ENCODE assay signal across 9 cellular contexts in genomic region chrX:130118396-130118795, GRCh38. TPM values are rescaled to one million over a fixed set of nuclear protein-coding genes. Genes with fewer than 3 reads are reported as not detected.
DNase-seq lines count a peak whose midpoint lies in the region; ATAC-seq and TF ChIP-seq lines count a peak whose summit lies in the region.
"Had no signal": no experiment of that assay in that cellular context is flagged by ENCODE, and none has a peak within 500 bp of the region (broad histone marks: within the 10 kb centered on the region; RNA-seq: fewer than 3 reads in every experiment).

No MANE protein-coding gene starts in this region.

- TF ChIP-seq POLR2A in ovary (IDR thresholded peaks at IDR 0.05) = no peak
- TF ChIP-seq POLR2A in body of pancreas (IDR thresholded peaks at IDR 0.05) = no peak

- no peak overlapping the region for H3K27ac ChIP-seq in Karpas-422 (ENCODE audit: low read length)
- peak overlapping the region in 1 of 2 donors; percentile 68 for H3K27ac ChIP-seq in ovary
- H3K27ac ChIP-seq in colonic mucosa = no peak overlapping the region
- H3K27ac ChIP-seq in body of pancreas = no peak overlapping the region

- H3K27ac Mint-ChIP-seq in Calu3 (ENCODE audit: unreplicated experiment) (peak overlapping the region; percentile 50), progenitor cell of endocrine pancreas (no peak overlapping the region)

- H3K27me3 Mint-ChIP-seq in Calu3 (ENCODE audit: unreplicated experiment) (no peaks in the 10 kb centered on the region), progenitor cell of endocrine pancreas (peaks cover 31% of the 10 kb centered on the region)

- intact Hi-C loops in Calu3 (cut with micrococcal nuclease; ENCODE audit: unreplicated experiment) (no loop called here), ovary (cut with DNase I) (no loop called here), colonic mucosa (cut with DNase I) (loop anchor here (5.0 kb wide), 1 partner anchor 36 kb away; no protein-coding TSS in a partner anchor), body of pancreas (cut with DNase I) (no loop called here)

- H3K36me3 Mint-ChIP-seq in Calu3 (ENCODE audit: insufficient read depth, unreplicated experiment) = peaks cover 15% of the 10 kb centered on the region
- peaks cover 2% of the 10 kb centered on the region for H3K36me3 Mint-ChIP-seq in progenitor cell of endocrine pancreas (ENCODE audit: insufficient read depth)
- H3K36me3 Mint-ChIP-seq: naive B cell had no signal

- ATAC-seq in HG02610 (IDR thresholded peaks at IDR 0.05; ENCODE audit: unreplicated experiment) (no peak), body of pancreas (no peak)

- DNase-seq in Calu3 (peak; percentile 40), Karpas-422 (peak; percentile 47), cardiac fibroblast (ENCODE audit: low read depth in 2 of 2) (peak; percentile 83 to 90), ovary (peak in 4 of 5 donors; percentile 54 to 68 (median 62)), colonic mucosa (no peak), progenitor cell of endocrine pancreas (ENCODE audit: low spot score, unreplicated experiment) (no peak), body of pancreas (no peak)
- DNase-seq: naive B cell had no signal

- H3K36me3 ChIP-seq in Karpas-422 (ENCODE audit: insufficient read depth, low read length) (no peaks in the 10 kb centered on the region), ovary (no peaks in the 10 kb centered on the region), colonic mucosa (no peaks in the 10 kb centered on the region), body of pancreas (replicated peaks in 1 of 2; ENCODE audit: insufficient read depth in 1 of 2, low read depth in 2 of 2) (no peaks in the 10 kb centered on the region)

- H3K27me3 ChIP-seq in Karpas-422 (ENCODE audit: low read length) = no peaks in the 10 kb centered on the region
- no peaks in the 10 kb centered on the region for H3K27me3 ChIP-seq in ovary
- H3K27me3 ChIP-seq in colonic mucosa = no peaks in the 10 kb centered on the region
- no peaks in the 10 kb centered on the region for H3K27me3 ChIP-seq in body of pancreas

- peak overlapping the region; percentile 39; the same call in 1 of the 2 replicates for H2AFZ ChIP-seq in Karpas-422 (ENCODE audit: low read length)

- H3K9me3 ChIP-seq in Karpas-422 (ENCODE audit: low read length) (no peaks in the 10 kb centered on the region), ovary (no peaks in the 10 kb centered on the region), colonic mucosa (no peaks in the 10 kb centered on the region), body of pancreas (no peaks in the 10 kb centered on the region)

- peak overlapping the region; percentile 37 for H3K4me2 ChIP-seq in Karpas-422 (ENCODE audit: low read depth, low read length, poor library complexity, severe bottlenecking)

- no peak for TF ChIP-seq EP300 in ovary (IDR thresholded peaks at IDR 0.05)

- no peaks in the 10 kb centered on the region for H3K9me2 ChIP-seq in Karpas-422 (replicated peaks; ENCODE audit: insufficient read depth, low read length)

- peak overlapping the region; percentile 8; the same call in 1 of the 2 replicates for H3K9ac ChIP-seq in Karpas-422 (ENCODE audit: low read length)
- H3K9ac ChIP-seq in colonic mucosa (ENCODE audit: low read depth in 2 of 2, low read length in 2 of 2) = no peak overlapping the region

- H3K4me1 Mint-ChIP-seq in Calu3 (ENCODE audit: low read depth, unreplicated experiment) = peaks cover 31% of the 10 kb centered on the region
- H3K4me1 Mint-ChIP-seq in progenitor cell of endocrine pancreas (ENCODE audit: low read depth) = peaks cover 6% of the 10 kb centered on the region

- no peaks in the 10 kb centered on the region for H4K20me1 ChIP-seq in Karpas-422 (ENCODE audit: insufficient read depth, low read depth, low read length)

- 26 to 51% (median 33%) methylated on average over 5 of the region's 5 CpGs for whole genome bisulfite sequencing in ovary, 3 donors
- 38 to 60% methylated on average over 3 to 5 of the region's 5 CpGs for WGBS in body of pancreas, 2 donors

- peaks cover 36% of the 10 kb centered on the region for H3K4me1 ChIP-seq in Karpas-422 (ENCODE audit: low read length)
- H3K4me1 ChIP-seq in ovary (ENCODE audit: insufficient read depth) = peaks cover 6% of the 10 kb centered on the region
- H3K4me1 ChIP-seq in colonic mucosa = no peaks in the 10 kb centered on the region
- H3K4me1 ChIP-seq in body of pancreas = peaks cover 6% of the 10 kb centered on the region

- CTCF ChIA-PET in Calu3 (lab: Charles Lee) = interaction anchor here (0.6 kb wide), 1 partner anchor 15 kb away, joined by 4 read pairs; no protein-coding TSS in a partner anchor

- H3K79me2 ChIP-seq in Karpas-422 (ENCODE audit: low read length) = no peaks in the 10 kb centered on the region

- TF ChIP-seq CTCF in Calu3 (IDR thresholded peaks at IDR 0.05; ENCODE audit: unreplicated experiment) (no peak), cardiac fibroblast (IDR thresholded peaks at IDR 0.05; ENCODE audit: low read depth, low read length) (no peak), ovary (IDR thresholded peaks at IDR 0.05) (no peak), colonic mucosa (IDR thresholded peaks at IDR 0.05) (no peak), progenitor cell of endocrine pancreas (IDR thresholded peaks at IDR 0.05; ENCODE audit: unreplicated experiment) (no peak), body of pancreas (IDR thresholded peaks at IDR 0.05) (no peak)

- no peak overlapping the region for H3K4me3 ChIP-seq in Karpas-422 (ENCODE audit: low read length)
- no peak overlapping the region for H3K4me3 ChIP-seq in cardiac fibroblast (replicated peaks in 1 of 2; ENCODE audit: low read depth in 2 of 2, low read length in 2 of 2)
- no peak overlapping the region for H3K4me3 ChIP-seq in ovary
- H3K4me3 ChIP-seq in colonic mucosa = no peak overlapping the region
- no peak overlapping the region for H3K4me3 ChIP-seq in body of pancreas

- H3K9me3 Mint-ChIP-seq in Calu3 (ENCODE audit: low read depth, unreplicated experiment) (no peaks in the 10 kb centered on the region), progenitor cell of endocrine pancreas (ENCODE audit: low read depth) (peaks cover 3% of the 10 kb centered on the region)

- H3K4me3 Mint-ChIP-seq in Calu3 (ENCODE audit: low read depth, unreplicated experiment) = no peak overlapping the region
- no peak overlapping the region for H3K4me3 Mint-ChIP-seq in progenitor cell of endocrine pancreas (ENCODE audit: low read depth)

- BruUV-seq in Calu3 (replicated peaks; lab: Mats Ljungman, UMichigan) = no TSS peak

RNA-seq across cellular contexts. Expression of gene ELF4, which starts 8.1 kb away (rescaled TPM):
- total RNA-seq in Calu3 (2022) = 21.0 and 24.2 TPM in 2 replicates
- 29.1 and 31.7 TPM in 2 replicates for total RNA-seq in Karpas-422 (2014; rRNA removed; shearing (Covaris generic); ENCODE audit: low replicate concordance)
- 10 to 100 TPM in 6 of 7 donors, 1 to 10 TPM in 1; 9.3 to 24.2 (median 20.2) TPM for total RNA-seq in ovary
- polyA plus RNA-seq in ovary = 10 to 100 TPM; 13.0 to 25.6 TPM
- 10 to 100 TPM; 30.6 to 42.4 TPM for total RNA-seq in colonic mucosa
- 4.8 and 6.2 TPM in 2 replicates for total RNA-seq in progenitor cell of endocrine pancreas
- total RNA-seq in body of pancreas = 1 to 10 TPM; 1.6 to 3.6 TPM

RNA-seq across cellular contexts. Expression of gene AIFM1, which starts 47.2 kb away (rescaled TPM):
- 50.3 and 52.7 TPM in 2 replicates for total RNA-seq in Calu3 (2022)
- total RNA-seq in Karpas-422 (2014; rRNA removed; shearing (Covaris generic); ENCODE audit: low replicate concordance) = 25.8 and 37.4 TPM in 2 replicates
- total RNA-seq in ovary = 10 to 100 TPM in 6 of 7 donors, 1 to 10 TPM in 1; 5.2 to 25.6 (median 20.5) TPM
- polyA plus RNA-seq in ovary = 10 to 100 TPM; 11.7 to 51.4 TPM
- 10 to 100 TPM; 85.2 to 89.0 TPM for total RNA-seq in colonic mucosa
- total RNA-seq in progenitor cell of endocrine pancreas = 35.2 and 35.5 TPM in 2 replicates
- total RNA-seq in body of pancreas = 10 to 100 TPM; 14.8 to 22.4 TPM

RNA-seq across cellular contexts. Expression of gene RAB33A, which starts 53.4 kb away (rescaled TPM):
- total RNA-seq in Calu3 (2022) = not detected in 2 replicates
- 10.3 and 25.8 TPM in 2 replicates for total RNA-seq in Karpas-422 (2014; rRNA removed; shearing (Covaris generic); ENCODE audit: low replicate concordance)
- total RNA-seq in ovary = 1 to 10 TPM in 4 of 7 donors, under 1 TPM in 3; 0.24 to 3.3 (median 2.0) TPM
- 1 to 10 TPM; 1.3 to 1.8 TPM for polyA plus RNA-seq in ovary
- under 1 TPM in 1 of 2 donors, not detected in 1; 0.50 TPM for total RNA-seq in colonic mucosa
- total RNA-seq in progenitor cell of endocrine pancreas = 0.60 and 0.87 TPM in 2 replicates
- under 1 TPM in 1 of 2 donors, not detected in 1; 0.78 TPM for total RNA-seq in body of pancreas

Comparison
In these comparisons a context has a peak if more than half of its experiments do, and no peak if none do; other contexts are left out.
1. DNase-seq: peak in Calu3 (single experiment), Karpas-422 (single experiment), cardiac fibroblast (2 of 2) and ovary (4 of 5); none in colonic mucosa (single experiment), progenitor cell of endocrine pancreas (single experiment) and body of pancreas (0 of 4).